20 cellular contexts compared by ENCODE assay signal in genomic region chr1:37399205-37399604, GRCh38.
DNase-seq lines count a peak whose midpoint lies in the region; ATAC-seq, FAIRE-seq and TF ChIP-seq lines count a peak whose summit lies in the region.
"Had no signal": no experiment of that assay in that cellular context is flagged by ENCODE, and none has a peak within 500 bp of the region (broad histone marks: within the 10 kb centered on the region; RNA-seq: fewer than 3 reads in every experiment).

No MANE protein-coding gene starts in this region.

- intact Hi-C loops in HepG2 (cut with micrococcal nuclease; ENCODE audit: unreplicated experiment): no loop called here

- no peak overlapping the region for H3K4me3 Mint-ChIP-seq in CD8-positive, alpha-beta memory T cell
- H3K4me3 Mint-ChIP-seq: CD14-positive monocyte, T-cell had no signal

- no TSS peak for BruUV-seq in HepG2 (replicated peaks; lab: Mats Ljungman, UMichigan)

- TF ChIP-seq EP300 in HepG2 (IDR thresholded peaks at IDR 0.05; ENCODE audit: low read depth in 2 of 2, low read length in 2 of 2) (no peak), HepG2 (CRISPR knock-in tag; IDR thresholded peaks at IDR 0.05; ENCODE audit: borderline replicate concordance) (no peak)

- no peaks in the 10 kb centered on the region for H4K20me1 ChIP-seq in HepG2 (ENCODE audit: insufficient read depth, low read length)

- H3K9me3 ChIP-seq in liver (ENCODE audit: control insufficient read depth in 4 of 4, low read length in 3 of 4): no peaks in the 10 kb centered on the region
- no peaks in the 10 kb centered on the region for H3K9me3 ChIP-seq in HepG2 (ENCODE audit: low read length)
- no peaks in the 10 kb centered on the region for H3K9me3 ChIP-seq in CD8-positive, alpha-beta memory T cell (ENCODE audit: low read length)

- no peak for DNase-seq in HepG2 (ENCODE audit: low spot score)
- peak; percentile 42 for DNase-seq in NCI-H1694 treated with DMSO at 0.1 percent for 48 hours (lab: John Stamatoyannopoulos, UW)
- peak in 4 of 61 donors; percentile 3 to 39 (median 10) for DNase-seq in caudate nucleus (lab: John Stamatoyannopoulos, UW)
- no peak for DNase-seq in urothelium cell line (ENCODE audit: low spot score)
- DNase-seq in CD8-positive, alpha-beta memory T cell: no peak
- DNase-seq: AML-193, GF-D8, KBM-7, NCI-H1436, NCI-H2107, NCI-H774, PC-3, SIG-M5, T-cell had no signal

- FAIRE-seq in HepG2 (lab: Jason Lieb, UNC) (no peak), urothelium cell line (lab: Jason Lieb, UNC) (no peak)
- FAIRE-seq: H1 had no signal

- H2AFZ ChIP-seq in HepG2 (ENCODE audit: low read length): no peak overlapping the region

- H3K36me3 ChIP-seq in liver (ENCODE audit: control insufficient read depth in 4 of 4, insufficient read depth in 3 of 4, low read depth in 1 of 4, low read length in 3 of 4) (peaks cover 0 to 2% (median 0%) of the 10 kb centered on the region in 4 donors), HepG2 (replicated peaks in 1 of 2; ENCODE audit: control insufficient read depth in 1 of 2, insufficient read depth in 2 of 2, low read length in 2 of 2) (no peaks in the 10 kb centered on the region)
- no peaks in the 10 kb centered on the region for H3K36me3 ChIP-seq in CD8-positive, alpha-beta memory T cell (ENCODE audit: insufficient read depth, low read length)

- H3K9ac ChIP-seq in liver (ENCODE audit: low read depth in 1 of 2, low read length in 2 of 2) (no peak overlapping the region), HepG2 (ENCODE audit: insufficient read depth, low read depth, low read length) (no peak overlapping the region)

- peaks cover 0 to 10% (median 3%) of the 10 kb centered on the region in 4 donors for H3K27me3 ChIP-seq in liver (ENCODE audit: control insufficient read depth in 4 of 4, insufficient read depth in 4 of 4, low read length in 3 of 4)
- peaks cover 3 to 30% of the 10 kb centered on the region in 2 experiments for H3K27me3 ChIP-seq in HepG2 (ENCODE audit: control insufficient read depth in 1 of 2, insufficient read depth in 2 of 2, low read length in 2 of 2)
- peaks cover 2% of the 10 kb centered on the region for H3K27me3 ChIP-seq in CD8-positive, alpha-beta memory T cell (ENCODE audit: insufficient read depth, low read length, poor library complexity, severe bottlenecking)

- peaks cover 0 to 2% (median 0%) of the 10 kb centered on the region in 5 donors for H3K9me3 Mint-ChIP-seq in CD8-positive, alpha-beta memory T cell
- H3K9me3 Mint-ChIP-seq: CD14-positive monocyte, T-cell had no signal

- TF ChIP-seq POLR2A in HepG2 (IDR thresholded peaks at IDR 0.05; ENCODE audit: insufficient read depth in 1 of 2, low read depth in 2 of 2, low read length in 2 of 2): no peak

- no peak overlapping the region for H3K27ac ChIP-seq in liver (ENCODE audit: low read depth in 1 of 2, low read length in 2 of 2)
- H3K27ac ChIP-seq in HepG2 (ENCODE audit: extremely low read length, insufficient read depth, low read length): no peak overlapping the region
- H3K27ac ChIP-seq in caudate nucleus (ENCODE audit: low read depth, low read length): peak overlapping the region; percentile 21
- no peak overlapping the region for H3K27ac ChIP-seq in CD8-positive, alpha-beta memory T cell (ENCODE audit: low read depth, low read length)
- H3K27ac ChIP-seq: RWPE1 had no signal

- no peak overlapping the region for H3K4me3 ChIP-seq in liver (ENCODE audit: low read depth in 1 of 3, low read length in 3 of 3)
- H3K4me3 ChIP-seq in HepG2 (replicated peaks in 1 of 3; ENCODE audit: insufficient read depth in 1 of 3, low read depth in 2 of 3, low read length in 3 of 3): no peak overlapping the region
- no peak overlapping the region for H3K4me3 ChIP-seq in CD8-positive, alpha-beta memory T cell (ENCODE audit: low read length)

- H3K4me1 ChIP-seq in liver (ENCODE audit: control insufficient read depth in 4 of 4, insufficient read depth in 4 of 4, low read length in 3 of 4) (no peaks in the 10 kb centered on the region), HepG2 (ENCODE audit: insufficient read depth, low read length) (no peaks in the 10 kb centered on the region)
- no peaks in the 10 kb centered on the region for H3K4me1 ChIP-seq in CD8-positive, alpha-beta memory T cell (ENCODE audit: insufficient read depth, low read length)

- TF ChIP-seq RAD21 in liver (IDR thresholded peaks at IDR 0.05) (no peak), HepG2 (CRISPR knock-in tag; IDR thresholded peaks at IDR 0.05) (no peak)

- in situ Hi-C loops in HepG2 (cut with HindIII; ENCODE audit: extremely low pct_ligation_motif_present, low pct_unique_long_range_greater_than_20kb): no loop called here

- peaks cover 8 to 33% of the 10 kb centered on the region in 2 donors for H3K27me3 Mint-ChIP-seq in CD8-positive, alpha-beta memory T cell

- ATAC-seq in HepG2: no peak; the same call in 2 of the 3 replicates
- no peak for ATAC-seq in HG03175 (IDR thresholded peaks at IDR 0.05; ENCODE audit: unreplicated experiment)
- ATAC-seq: PC-3, SK-N-SH treated with all-trans-retinoic acid at 6 μM for 48 hours, T-cell had no signal

- WGBS in liver: 41% methylated on average over 6 of the region's 6 CpGs
- WGBS in HepG2 (ENCODE audit: low lambda C conversion rate): 9% methylated on average over 5 of the region's 6 CpGs

- H3K79me2 ChIP-seq in HepG2 (ENCODE audit: insufficient read depth, low read length): no peaks in the 10 kb centered on the region

- CTCF ChIA-PET in HepG2 (lab: Yijun Ruan, JAX; ENCODE audit: low intra/inter-chr PET ratio, low total read pairs): no interaction called here
- CTCF ChIA-PET in CD8-positive, alpha-beta memory T cell (lab: Charles Lee): interaction anchor here (1.3 kb wide), 1 partner anchor 35 kb away, joined by 4 read pairs; no protein-coding TSS in a partner anchor

- no peaks in the 10 kb centered on the region for H3K36me3 Mint-ChIP-seq in CD8-positive, alpha-beta memory T cell
- H3K36me3 Mint-ChIP-seq: CD14-positive monocyte, T-cell had no signal

- H3K4me2 ChIP-seq in HepG2 (ENCODE audit: low read depth, low read length): no peak overlapping the region

- no peak overlapping the region for H3K27ac Mint-ChIP-seq in CD8-positive, alpha-beta memory T cell
- H3K27ac Mint-ChIP-seq: CD14-positive monocyte, T-cell had no signal

- no peaks in the 10 kb centered on the region for H3K4me1 Mint-ChIP-seq in CD8-positive, alpha-beta memory T cell
- H3K4me1 Mint-ChIP-seq: CD14-positive monocyte, T-cell had no signal

- no peak for TF ChIP-seq CTCF in liver (IDR thresholded peaks at IDR 0.05; ENCODE audit: low read depth, low read length, missing input control)
- no peak for TF ChIP-seq CTCF in HepG2 (CRISPR knock-in tag; IDR thresholded peaks at IDR 0.05)

- POLR2A ChIA-PET in HepG2 (lab: Yijun Ruan, JAX): no interaction called here
- POLR2A ChIA-PET in CD8-positive, alpha-beta memory T cell (lab: Charles Lee): no interaction called here

TF ChIP-seq in liver, 16 proteins besides CTCF, POLR2A, EP300 and RAD21:
- TF ChIP-seq EGR1 (IDR thresholded peaks at IDR 0.05; ENCODE audit: low read depth in 2 of 2) (no peak), ATF3 (IDR thresholded peaks at IDR 0.05) (no peak), YY1 (IDR thresholded peaks at IDR 0.05) (no peak), HNF4G (IDR thresholded peaks at IDR 0.05) (no peak), HNF4A (conservative IDR thresholded peaks at IDR 0.05) (peak; percentile 19 to 38), SP1 (IDR thresholded peaks at IDR 0.05) (no peak), JUND (IDR thresholded peaks at IDR 0.05) (no peak)
TF ChIP-seq in liver: peak in this region for 1.

TF ChIP-seq in HepG2, 621 proteins besides CTCF, POLR2A, EP300 and RAD21:
- TF ChIP-seq HNRNPH1 (optimal IDR thresholded peaks at IDR 0.05; ENCODE audit: low read depth, low read length): no peak
- no peak for TF ChIP-seq WIZ (CRISPR knock-in tag; IDR thresholded peaks at IDR 0.05)
- no peak for TF ChIP-seq LCORL (IDR thresholded peaks at IDR 0.05)
- no peak for TF ChIP-seq LCORL (CRISPR knock-in tag; IDR thresholded peaks at IDR 0.05)
- TF ChIP-seq MYC (CRISPR knock-in tag; IDR thresholded peaks at IDR 0.05; ENCODE audit: borderline replicate concordance): no peak
- no peak for TF ChIP-seq RXRA (CRISPR knock-in tag; IDR thresholded peaks at IDR 0.05)
- no peak for TF ChIP-seq SAP130 (CRISPR knock-in tag; IDR thresholded peaks at IDR 0.05; ENCODE audit: low read depth)
- TF ChIP-seq TGIF2 (CRISPR knock-in tag; IDR thresholded peaks at IDR 0.05): no peak
- TF ChIP-seq MED13 (CRISPR knock-in tag; IDR thresholded peaks at IDR 0.05): no peak
- TF ChIP-seq SRF (IDR thresholded peaks at IDR 0.05; ENCODE audit: low read depth, low read length): no peak
- no peak for TF ChIP-seq FOXO4 (CRISPR knock-in tag; conservative IDR thresholded peaks at IDR 0.05)
- no peak for TF ChIP-seq SAFB2 (CRISPR knock-in tag; IDR thresholded peaks at IDR 0.05; ENCODE audit: borderline replicate concordance, low read depth)
- no peak for TF ChIP-seq NFKBIZ (CRISPR knock-in tag; IDR thresholded peaks at IDR 0.05)
